ENCODE assay signal across 11 cellular contexts in genomic region chr6:125302840-125303511, GRCh38. TPM values are rescaled to one million over a fixed set of nuclear protein-coding genes. Genes with fewer than 3 reads are reported as not detected.
DNase-seq lines count a peak whose midpoint lies in the region; ATAC-seq and TF ChIP-seq lines count a peak whose summit lies in the region.
"Had no signal": no experiment of that assay in that cellular context is flagged by ENCODE, and none has a peak within 500 bp of the region (broad histone marks: within the 10 kb centered on the region; RNA-seq: fewer than 3 reads in every experiment).

No MANE protein-coding gene starts in this region.

- ATAC-seq in activated T-cell treated with anti-CD3 and anti-CD28 coated beads, Interleukin-2, amount 50 U/mL, for 4 hours = no peak
- peak; percentile 40 for ATAC-seq in effector memory CD8-positive, alpha-beta T cell (replicated peaks)

- H3K27me3 Mint-ChIP-seq in activated T-cell treated with anti-CD3 and anti-CD28 coated beads, Interleukin-2, amount 50 U/mL, for 4 hours (ENCODE audit: low read depth) = peaks cover 1% of the 10 kb centered on the region
- H3K27me3 Mint-ChIP-seq in T-helper 2 cell treated with Interferon-gamma antibody and Interleukin-4, amounts not matched to agents 5 μg/mL and 100 μg/mL, for 36 hours (ENCODE audit: low read depth) = peaks cover 39% of the 10 kb centered on the region
- H3K27me3 Mint-ChIP-seq in effector memory CD8-positive, alpha-beta T cell = peaks cover 18 to 22% of the 10 kb centered on the region in 2 donors

- H3K27ac ChIP-seq in smooth muscle cell (ENCODE audit: low read depth) (peak overlapping the region; percentile 72), brain microvascular endothelial cell (no peak overlapping the region)

- peak overlapping the region; percentile 94 for H2AFZ ChIP-seq in smooth muscle cell (ENCODE audit: low read depth)

- in situ Hi-C loops in brain microvascular endothelial cell (cut with HindIII; ENCODE audit: low pct_ligation_motif_present, low sequenced_read_pairs) = no loop called here

- no peak for DNase-seq in activated T-cell treated with anti-CD3 and anti-CD28 coated beads, Interleukin-2, amount 50 U/mL, for 4 hours
- DNase-seq in activated T-cell treated with anti-CD3 and anti-CD28 coated beads for 4 hours = no peak
- DNase-seq in T-helper 2 cell treated with Interferon-gamma antibody and Interleukin-4, amounts not matched to agents 5 μg/mL and 100 μg/mL, for 36 hours (ENCODE audit: low spot score) = no peak
- no peak for DNase-seq in effector memory CD8-positive, alpha-beta T cell
- DNase-seq in smooth muscle cell (lab: John Stamatoyannopoulos, UW; ENCODE audit: unreplicated experiment) = no peak
- DNase-seq in hippocampal formation (lab: John Stamatoyannopoulos, UW) = no peak
- DNase-seq in brain microvascular endothelial cell = no peak
- DNase-seq in D341Med (ENCODE audit: low spot score) = no peak
- DNase-seq: activated CD8-positive, alpha-beta memory T cell treated with anti-CD3 and anti-CD28 coated beads, Interleukin-2, amount 50 U/mL, for 4 hours; SW 1271 had no signal

- peaks cover 20% of the 10 kb centered on the region for H3K36me3 Mint-ChIP-seq in activated T-cell treated with anti-CD3 and anti-CD28 coated beads, Interleukin-2, amount 50 U/mL, for 4 hours (ENCODE audit: insufficient read depth)
- H3K36me3 Mint-ChIP-seq in T-helper 2 cell treated with Interferon-gamma antibody and Interleukin-4, amounts not matched to agents 5 μg/mL and 100 μg/mL, for 36 hours (ENCODE audit: low read depth) = peaks cover 21% of the 10 kb centered on the region
- peaks cover 17% of the 10 kb centered on the region for H3K36me3 Mint-ChIP-seq in effector memory CD8-positive, alpha-beta T cell (ENCODE audit: insufficient read depth)

- H4K20me1 ChIP-seq in smooth muscle cell (ENCODE audit: low read depth) = no peaks in the 10 kb centered on the region

- H3K9me3 ChIP-seq in smooth muscle cell (replicated peaks; ENCODE audit: low read depth) = no peaks in the 10 kb centered on the region

- H3K4me3 ChIP-seq in smooth muscle cell (no peak overlapping the region), brain microvascular endothelial cell (ENCODE audit: low read depth, low read length) (no peak overlapping the region)
- H3K4me3 ChIP-seq: cardiac muscle cell had no signal

- H3F3A ChIP-seq in smooth muscle cell (ENCODE audit: low read depth) = peaks cover 8% of the 10 kb centered on the region

- no peaks in the 10 kb centered on the region for H3K27me3 ChIP-seq in smooth muscle cell (ENCODE audit: low read depth)
- H3K27me3 ChIP-seq in brain microvascular endothelial cell (replicated peaks) = no peaks in the 10 kb centered on the region
- H3K27me3 ChIP-seq: cardiac muscle cell had no signal

- H3K27ac Mint-ChIP-seq in T-helper 2 cell treated with Interferon-gamma antibody and Interleukin-4, amounts not matched to agents 5 μg/mL and 100 μg/mL, for 36 hours = peak overlapping the region; percentile 0
- H3K27ac Mint-ChIP-seq in effector memory CD8-positive, alpha-beta T cell = peak overlapping the region; percentile 39 to 96

- H3K9ac ChIP-seq in smooth muscle cell (ENCODE audit: low read depth) = no peak overlapping the region

- 58% methylated on average over 4 of the region's 4 CpGs for WGBS in smooth muscle cell (ENCODE audit: low lambda C conversion rate)

- no peak for TF ChIP-seq CTCF in smooth muscle cell (IDR thresholded peaks at IDR 0.05; ENCODE audit: borderline replicate concordance, insufficient read depth, poor library complexity, severe bottlenecking)
- no peak for TF ChIP-seq CTCF in brain microvascular endothelial cell (IDR thresholded peaks at IDR 0.05; ENCODE audit: low read depth, low read length, missing control alignments)

- H3K4me2 ChIP-seq in smooth muscle cell = peak overlapping the region; percentile 83

- peaks cover 26% of the 10 kb centered on the region for H3K79me2 ChIP-seq in smooth muscle cell (ENCODE audit: low read depth)

- peak overlapping the region; percentile 90 for H3K4me3 Mint-ChIP-seq in activated T-cell treated with anti-CD3 and anti-CD28 coated beads, Interleukin-2, amount 50 U/mL, for 4 hours
- peak overlapping the region; percentile 89 for H3K4me3 Mint-ChIP-seq in T-helper 2 cell treated with Interferon-gamma antibody and Interleukin-4, amounts not matched to agents 5 μg/mL and 100 μg/mL, for 36 hours
- H3K4me3 Mint-ChIP-seq in effector memory CD8-positive, alpha-beta T cell = peak overlapping the region; percentile 75 to 92

- no peaks in the 10 kb centered on the region for H3K9me3 Mint-ChIP-seq in activated T-cell treated with anti-CD3 and anti-CD28 coated beads, Interleukin-2, amount 50 U/mL, for 4 hours
- H3K9me3 Mint-ChIP-seq in T-helper 2 cell treated with Interferon-gamma antibody and Interleukin-4, amounts not matched to agents 5 μg/mL and 100 μg/mL, for 36 hours = no peaks in the 10 kb centered on the region
- no peaks in the 10 kb centered on the region for H3K9me3 Mint-ChIP-seq in effector memory CD8-positive, alpha-beta T cell

- peaks cover 47% of the 10 kb centered on the region for H3K4me1 Mint-ChIP-seq in activated T-cell treated with anti-CD3 and anti-CD28 coated beads, Interleukin-2, amount 50 U/mL, for 4 hours (ENCODE audit: low read depth)
- H3K4me1 Mint-ChIP-seq in T-helper 2 cell treated with Interferon-gamma antibody and Interleukin-4, amounts not matched to agents 5 μg/mL and 100 μg/mL, for 36 hours (ENCODE audit: low read depth) = peaks cover 35% of the 10 kb centered on the region
- H3K4me1 Mint-ChIP-seq in effector memory CD8-positive, alpha-beta T cell (ENCODE audit: low read depth in 2 of 2) = peaks cover 37 to 46% of the 10 kb centered on the region in 2 donors

- H3K36me3 ChIP-seq in smooth muscle cell (ENCODE audit: low read depth) = no peaks in the 10 kb centered on the region
- peaks cover 4% of the 10 kb centered on the region for H3K36me3 ChIP-seq in brain microvascular endothelial cell (replicated peaks)

- H3K4me1 ChIP-seq in smooth muscle cell (ENCODE audit: low read depth) = peaks cover 13% of the 10 kb centered on the region

RNA-seq across cellular contexts. Expression of gene HDDC2, which starts 1.2 kb away (rescaled TPM):
- total RNA-seq in activated T-cell treated with anti-CD3 and anti-CD28 coated beads, Interleukin-2, amount 50 U/mL, for 4 hours = 100 to 1,000 TPM in 1 of 3 donors, 10 to 100 TPM in 2; 89.5 to 114 (median 92.8) TPM
- total RNA-seq in smooth muscle cell = 80.9 and 104 TPM in 2 replicates
- polyA plus RNA-seq in smooth muscle cell = 107 and 114 TPM in 2 replicates
